19 cellular contexts compared by ENCODE assay signal in genomic region chrX:45011131-45011530, GRCh38.
DNase-seq lines count a peak whose midpoint lies in the region; ATAC-seq, FAIRE-seq and TF ChIP-seq lines count a peak whose summit lies in the region.
"Had no signal": no experiment of that assay in that cellular context is flagged by ENCODE, and none has a peak within 500 bp of the region (broad histone marks: within the 10 kb centered on the region; RNA-seq: fewer than 3 reads in every experiment).

No MANE protein-coding gene starts in this region.

- no peak overlapping the region for H2AFZ ChIP-seq in keratinocyte (ENCODE audit: control insufficient read depth, low read length)

- DNase-seq in AG08395 (ENCODE audit: low spot score) (peak; percentile 67), HPDE6-E6E7 (ENCODE audit: extremely low spot score) (peak; percentile 26), amniotic stem cell (lab: John Stamatoyannopoulos, UW) (peak; percentile 34), keratinocyte (ENCODE audit: low read depth, low spot score) (no peak), omental fat pad (ENCODE audit: low spot score) (no peak)
- no peak for DNase-seq in activated naive CD8-positive, alpha-beta T cell treated with anti-CD3 and anti-CD28 coated beads, Interleukin-2, amount 50 U/mL, for 24 hours
- DNase-seq in activated naive CD4-positive, alpha-beta T cell treated with anti-CD3 and anti-CD28 coated beads, Interleukin-2, amount 50 U/mL, for 16 hours, result no peak
- DNase-seq: activated CD4-positive, alpha-beta memory T cell treated with anti-CD3 and anti-CD28 coated beads, Interleukin-2, amount 10 ng/mL, durations not matched to agents 7 days and 5 days; activated effector memory CD4-positive, alpha-beta T cell treated with Interleukin-2 at 50 U/mL for 16 hours; AML-193; effector memory CD4-positive, alpha-beta T cell; H9; midbrain; NCI-H187 treated with DMSO at 0.1 percent for 48 hours; Right ventricle myocardium superior; stimulated activated naive CD4-positive, alpha-beta T cell treated with Interleukin-2 at 50 U/mL for 16 hours had no signal

- H3K9me3 ChIP-seq in keratinocyte (ENCODE audit: control insufficient read depth, low read depth, low read length), result no peaks in the 10 kb centered on the region
- H3K9me3 ChIP-seq: neutrophil had no signal

- H4K20me1 ChIP-seq in keratinocyte (ENCODE audit: control insufficient read depth, extremely low read depth, insufficient read depth, low read length), result peaks cover 3% of the 10 kb centered on the region

- dilution Hi-C loops in keratinocyte (cut with MboI; ENCODE audit: extremely low pct_ligation_motif_present, low sequenced_read_pairs), result no loop called here

- H3K4me3 Mint-ChIP-seq in activated naive CD8-positive, alpha-beta T cell treated with anti-CD3 and anti-CD28 coated beads, Interleukin-2, amount 50 U/mL, for 24 hours, result no peak overlapping the region
- H3K4me3 Mint-ChIP-seq: activated CD4-positive, alpha-beta memory T cell treated with anti-CD3 and anti-CD28 coated beads, Interleukin-2, amount 10 ng/mL, durations not matched to agents 7 days and 5 days; H9 had no signal

- TF ChIP-seq CTCF in keratinocyte (optimal IDR thresholded peaks at IDR 0.05 in 1 of 3, IDR thresholded peaks at IDR 0.05 in 1 of 3, conservative IDR thresholded peaks at IDR 0.05 in 1 of 3; ENCODE audit: extremely low read depth in 1 of 3, insufficient read depth in 2 of 3, low read length in 3 of 3), result no peak
- no peak for TF ChIP-seq CTCF in omental fat pad (IDR thresholded peaks at IDR 0.05)

- peaks cover 75% of the 10 kb centered on the region for H3K79me2 ChIP-seq in keratinocyte (ENCODE audit: control insufficient read depth, insufficient read depth, low read length)

- H3K4me1 ChIP-seq in keratinocyte (ENCODE audit: control insufficient read depth, extremely low read depth, insufficient read depth, low read length), result peaks cover 23% of the 10 kb centered on the region

- H3K4me2 ChIP-seq in keratinocyte (ENCODE audit: control insufficient read depth, extremely low read depth, insufficient read depth, low read depth, low read length), result peak overlapping the region; percentile 42

- no peaks in the 10 kb centered on the region for H3K27me3 ChIP-seq in keratinocyte (ENCODE audit: control insufficient read depth, extremely low read depth, insufficient read depth, low read length)
- H3K27me3 ChIP-seq: neutrophil had no signal

- peaks cover 49% of the 10 kb centered on the region for H3K4me1 Mint-ChIP-seq in activated naive CD8-positive, alpha-beta T cell treated with anti-CD3 and anti-CD28 coated beads, Interleukin-2, amount 50 U/mL, for 24 hours

- H3K27ac Mint-ChIP-seq in activated naive CD8-positive, alpha-beta T cell treated with anti-CD3 and anti-CD28 coated beads, Interleukin-2, amount 50 U/mL, for 24 hours, result no peak overlapping the region
- H3K27ac Mint-ChIP-seq: activated CD4-positive, alpha-beta memory T cell treated with anti-CD3 and anti-CD28 coated beads, Interleukin-2, amount 10 ng/mL, durations not matched to agents 7 days and 5 days; H9 had no signal

- ATAC-seq in activated naive CD8-positive, alpha-beta T cell treated with anti-CD3 and anti-CD28 coated beads, Interleukin-2, amount 50 U/mL, for 24 hours, result no peak
- ATAC-seq in omental fat pad (ENCODE audit: low FRiP score) (no peak), HG03095 (IDR thresholded peaks at IDR 0.05; ENCODE audit: unreplicated experiment) (no peak)

- no peak for FAIRE-seq in keratinocyte (lab: Jason Lieb, UNC)

- H3K9me3 Mint-ChIP-seq in activated naive CD8-positive, alpha-beta T cell treated with anti-CD3 and anti-CD28 coated beads, Interleukin-2, amount 50 U/mL, for 24 hours, result peaks cover 8% of the 10 kb centered on the region

- no peaks in the 10 kb centered on the region for H3K9me1 ChIP-seq in keratinocyte (ENCODE audit: control insufficient read depth, extremely low read depth, insufficient read depth, low read length)

- no peaks in the 10 kb centered on the region for H3K27me3 Mint-ChIP-seq in activated naive CD8-positive, alpha-beta T cell treated with anti-CD3 and anti-CD28 coated beads, Interleukin-2, amount 50 U/mL, for 24 hours
- H3K27me3 Mint-ChIP-seq: activated CD4-positive, alpha-beta memory T cell treated with anti-CD3 and anti-CD28 coated beads, Interleukin-2, amount 10 ng/mL, durations not matched to agents 7 days and 5 days had no signal

- no peak overlapping the region for H3K9ac ChIP-seq in keratinocyte (ENCODE audit: control insufficient read depth, extremely low read depth, insufficient read depth, low read length)

- peaks cover 0 to 4% of the 10 kb centered on the region in 2 experiments for H3K36me3 ChIP-seq in keratinocyte (ENCODE audit: control insufficient read depth in 2 of 2, extremely low read depth in 1 of 2, insufficient read depth in 2 of 2, low read length in 2 of 2)
- H3K36me3 ChIP-seq: neutrophil had no signal

- H3K27ac ChIP-seq in keratinocyte (ENCODE audit: control insufficient read depth, insufficient read depth, low read length), result no peak overlapping the region
- H3K27ac ChIP-seq: neutrophil, skin epidermis had no signal

- no peak overlapping the region for H3K4me3 ChIP-seq in keratinocyte (ENCODE audit: control insufficient read depth in 2 of 3, extremely low read depth in 1 of 3, insufficient read depth in 2 of 3, low read depth in 1 of 3, low read length in 3 of 3)
- H3K4me3 ChIP-seq: skin epidermis had no signal

- H3K36me3 Mint-ChIP-seq in activated naive CD8-positive, alpha-beta T cell treated with anti-CD3 and anti-CD28 coated beads, Interleukin-2, amount 50 U/mL, for 24 hours (ENCODE audit: low read depth), result peaks cover 15% of the 10 kb centered on the region

Comparison
In these comparisons a context has a peak if more than half of its experiments do, and no peak if none do; other contexts are left out.
1. DNase-seq: peak in AG08395 (single experiment), HPDE6-E6E7 (single experiment) and amniotic stem cell (single experiment); none in keratinocyte (single experiment), activated naive CD8-positive, alpha-beta T cell treated with anti-CD3 and anti-CD28 coated beads, Interleukin-2, amount 50 U/mL, for 24 hours (single experiment), activated naive CD4-positive, alpha-beta T cell treated with anti-CD3 and anti-CD28 coated beads, Interleukin-2, amount 50 U/mL, for 16 hours (single experiment) and omental fat pad (single experiment).